ENCODE assay signal across 1 cellular context in the genomic region with DNA sequence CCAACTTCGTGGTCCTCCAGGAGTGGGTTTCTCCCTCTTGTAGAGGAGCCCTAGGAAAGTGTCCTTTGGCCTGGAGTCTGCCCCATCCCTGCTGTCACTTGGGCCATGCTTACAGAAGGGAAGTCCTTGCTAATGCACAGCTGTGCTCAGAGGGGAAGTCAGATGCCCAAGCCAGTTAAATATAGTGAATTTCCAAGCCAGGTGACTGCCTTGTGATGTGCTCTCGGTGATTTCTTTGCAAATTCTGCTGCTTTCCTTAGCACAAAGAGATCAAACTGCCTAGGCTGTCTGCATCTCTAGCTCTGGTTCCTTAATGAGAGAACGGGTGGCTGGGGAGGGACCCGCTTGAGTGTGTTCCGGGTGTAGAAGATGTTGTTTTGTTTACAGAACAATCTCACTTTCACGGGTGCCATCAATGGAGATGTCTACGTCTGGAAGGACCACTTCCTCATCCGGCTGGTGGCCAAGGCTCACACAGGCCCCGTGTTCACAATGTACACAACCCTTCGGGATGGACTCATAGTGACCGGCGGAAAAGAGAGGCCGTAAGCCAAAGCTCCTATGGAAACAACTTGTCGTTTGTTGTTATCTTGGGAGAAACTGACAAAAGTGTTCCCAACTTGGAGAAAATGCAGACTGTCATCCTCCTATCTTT.
A peak's percentile ranks its signal among the peaks of the same experiment; 100 is the strongest.
TF ChIP-seq lines count a peak whose summit lies in the region.

No MANE protein-coding gene starts in this region.

TF ChIP-seq in K562, 482 proteins besides CTCF, POLR2A, EP300 and RAD21:
- TF ChIP-seq NFIX (CRISPR knock-in tag; IDR thresholded peaks at IDR 0.05; ENCODE audit: low read depth): no peak
- peak; percentile 39; the same call in 1 of the 2 replicates for TF ChIP-seq SPI1 (IDR thresholded peaks at IDR 0.05; ENCODE audit: borderline replicate concordance, low read depth, low read length)
- no peak for TF ChIP-seq SMAD2 (IDR thresholded peaks at IDR 0.05; ENCODE audit: low read depth, low read length)
- TF ChIP-seq, protein P1, sequence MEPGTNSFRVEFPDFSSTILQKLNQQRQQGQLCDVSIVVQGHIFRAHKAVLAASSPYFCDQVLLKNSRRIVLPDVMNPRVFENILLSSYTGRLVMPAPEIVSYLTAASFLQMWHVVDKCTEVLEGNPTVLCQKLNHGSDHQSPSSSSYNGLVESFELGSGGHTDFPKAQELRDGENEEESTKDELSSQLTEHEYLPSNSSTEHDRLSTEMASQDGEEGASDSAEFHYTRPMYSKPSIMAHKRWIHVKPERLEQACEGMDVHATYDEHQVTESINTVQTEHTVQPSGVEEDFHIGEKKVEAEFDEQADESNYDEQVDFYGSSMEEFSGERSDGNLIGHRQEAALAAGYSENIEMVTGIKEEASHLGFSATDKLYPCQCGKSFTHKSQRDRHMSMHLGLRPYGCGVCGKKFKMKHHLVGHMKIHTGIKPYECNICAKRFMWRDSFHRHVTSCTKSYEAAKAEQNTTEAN (CRISPR knock-in tag; IDR thresholded peaks at IDR 0.05): no peak
- no peak for TF ChIP-seq ZNF143 (CRISPR knock-in tag; IDR thresholded peaks at IDR 0.05)
- no peak for TF ChIP-seq ZSCAN32 (CRISPR knock-in tag; IDR thresholded peaks at IDR 0.05)
- no peak for TF ChIP-seq GATAD2A (IDR thresholded peaks at IDR 0.05)
